1 cellular context compared by ENCODE assay signal in the genomic region with DNA sequence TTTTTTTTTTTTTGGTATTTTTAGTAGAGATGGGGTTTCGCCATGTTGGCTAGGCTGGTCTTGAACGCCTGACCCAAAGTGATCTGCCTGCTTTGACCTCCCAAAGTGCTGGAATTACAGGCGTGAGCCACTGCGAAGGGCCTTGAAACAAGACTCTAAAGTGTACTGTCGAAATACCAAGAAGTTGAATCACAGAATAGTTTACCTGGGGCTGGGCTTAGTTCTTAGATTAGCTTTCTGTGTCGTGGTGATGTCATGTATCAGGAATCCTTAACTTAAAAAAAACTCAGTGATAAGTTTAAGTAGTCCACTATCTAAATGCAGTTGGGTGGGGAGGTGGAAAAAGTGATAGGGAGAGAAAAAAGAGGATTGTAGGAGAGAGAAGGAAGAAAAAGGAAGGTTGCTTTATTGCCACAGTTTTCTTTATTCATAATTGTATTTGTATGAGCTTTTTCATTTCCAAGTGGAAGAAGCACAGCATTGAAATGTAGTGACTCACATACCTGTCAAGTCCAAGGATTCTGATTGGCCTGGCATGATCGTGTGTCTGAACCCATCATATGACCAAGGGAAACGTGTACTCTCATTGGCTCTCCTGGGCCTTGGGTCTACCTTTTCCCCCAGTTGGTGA.
TF ChIP-seq lines count a peak whose summit lies in the region.

No MANE protein-coding gene starts in this region.

TF ChIP-seq in HEK293, 187 proteins besides CTCF, POLR2A, EP300 and RAD21 (continued from another document and continues in another):
- TF ChIP-seq, protein P1, sequence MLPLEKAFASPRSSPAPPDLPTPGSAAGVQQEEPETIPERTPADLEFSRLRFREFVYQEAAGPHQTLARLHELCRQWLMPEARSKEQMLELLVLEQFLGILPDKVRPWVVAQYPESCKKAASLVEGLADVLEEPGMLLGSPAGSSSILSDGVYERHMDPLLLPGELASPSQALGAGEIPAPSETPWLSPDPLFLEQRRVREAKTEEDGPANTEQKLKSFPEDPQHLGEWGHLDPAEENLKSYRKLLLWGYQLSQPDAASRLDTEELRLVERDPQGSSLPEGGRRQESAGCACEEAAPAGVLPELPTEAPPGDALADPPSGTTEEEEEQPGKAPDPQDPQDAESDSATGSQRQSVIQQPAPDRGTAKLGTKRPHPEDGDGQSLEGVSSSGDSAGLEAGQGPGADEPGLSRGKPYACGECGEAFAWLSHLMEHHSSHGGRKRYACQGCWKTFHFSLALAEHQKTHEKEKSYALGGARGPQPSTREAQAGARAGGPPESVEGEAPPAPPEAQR (tag by site-specific recombination; IDR thresholded peaks at IDR 0.05), result no peak
- TF ChIP-seq ZBTB48 (tag by site-specific recombination; IDR thresholded peaks at IDR 0.05), result no peak
- TF ChIP-seq ZNF610 (tag by site-specific recombination; IDR thresholded peaks at IDR 0.05; ENCODE audit: borderline replicate concordance), result no peak
- no peak for TF ChIP-seq ZNF416 (tag by site-specific recombination; IDR thresholded peaks at IDR 0.05)
- no peak for TF ChIP-seq ZSCAN30 (tag by site-specific recombination; IDR thresholded peaks at IDR 0.05)
- TF ChIP-seq ZNF747 (tag by site-specific recombination; IDR thresholded peaks at IDR 0.05), result no peak
- TF ChIP-seq ZNF548 (tag by site-specific recombination; IDR thresholded peaks at IDR 0.05), result no peak
- TF ChIP-seq, protein P2, sequence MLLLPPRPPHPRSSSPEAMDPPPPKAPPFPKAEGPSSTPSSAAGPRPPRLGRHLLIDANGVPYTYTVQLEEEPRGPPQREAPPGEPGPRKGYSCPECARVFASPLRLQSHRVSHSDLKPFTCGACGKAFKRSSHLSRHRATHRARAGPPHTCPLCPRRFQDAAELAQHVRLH (tag by site-specific recombination; IDR thresholded peaks at IDR 0.05), result no peak
- no peak for TF ChIP-seq ZFP69B (tag by site-specific recombination; IDR thresholded peaks at IDR 0.05)
- TF ChIP-seq ZNF585B (tag by site-specific recombination; IDR thresholded peaks at IDR 0.05), result no peak
- TF ChIP-seq ZXDB (tag by site-specific recombination; IDR thresholded peaks at IDR 0.05), result peak; percentile 50; the same call in 1 of the 2 replicates
- no peak for TF ChIP-seq ZNF248 (tag by site-specific recombination; IDR thresholded peaks at IDR 0.05)
- TF ChIP-seq, protein P3, sequence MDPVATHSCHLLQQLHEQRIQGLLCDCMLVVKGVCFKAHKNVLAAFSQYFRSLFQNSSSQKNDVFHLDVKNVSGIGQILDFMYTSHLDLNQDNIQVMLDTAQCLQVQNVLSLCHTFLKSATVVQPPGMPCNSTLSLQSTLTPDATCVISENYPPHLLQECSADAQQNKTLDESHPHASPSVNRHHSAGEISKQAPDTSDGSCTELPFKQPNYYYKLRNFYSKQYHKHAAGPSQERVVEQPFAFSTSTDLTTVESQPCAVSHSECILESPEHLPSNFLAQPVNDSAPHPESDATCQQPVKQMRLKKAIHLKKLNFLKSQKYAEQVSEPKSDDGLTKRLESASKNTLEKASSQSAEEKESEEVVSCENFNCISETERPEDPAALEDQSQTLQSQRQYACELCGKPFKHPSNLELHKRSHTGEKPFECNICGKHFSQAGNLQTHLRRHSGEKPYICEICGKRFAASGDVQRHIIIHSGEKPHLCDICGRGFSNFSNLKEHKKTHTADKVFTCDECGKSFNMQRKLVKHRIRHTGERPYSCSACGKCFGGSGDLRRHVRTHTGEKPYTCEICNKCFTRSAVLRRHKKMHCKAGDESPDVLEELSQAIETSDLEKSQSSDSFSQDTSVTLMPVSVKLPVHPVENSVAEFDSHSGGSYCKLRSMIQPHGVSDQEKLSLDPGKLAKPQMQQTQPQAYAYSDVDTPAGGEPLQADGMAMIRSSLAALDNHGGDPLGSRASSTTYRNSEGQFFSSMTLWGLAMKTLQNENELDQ (tag by site-specific recombination; IDR thresholded peaks at IDR 0.05; ENCODE audit: low read depth), result no peak
- peak; percentile 44; the same call in 1 of the 2 replicates for TF ChIP-seq WT1 (tag by site-specific recombination; IDR thresholded peaks at IDR 0.05)
- TF ChIP-seq FEZF1 (tag by site-specific recombination; IDR thresholded peaks at IDR 0.05), result no peak
- no peak for TF ChIP-seq HOXA7 (CRISPR knock-in tag; IDR thresholded peaks at IDR 0.05; ENCODE audit: borderline replicate concordance)
- TF ChIP-seq ZNF146 (tag by site-specific recombination; IDR thresholded peaks at IDR 0.05), result no peak
- TF ChIP-seq ZNF423 (tag by site-specific recombination; IDR thresholded peaks at IDR 0.05), result no peak
- peak; percentile 16; the same call in 1 of the 2 replicates for TF ChIP-seq ZSCAN23 (tag by site-specific recombination; IDR thresholded peaks at IDR 0.05)
- TF ChIP-seq, protein P4, sequence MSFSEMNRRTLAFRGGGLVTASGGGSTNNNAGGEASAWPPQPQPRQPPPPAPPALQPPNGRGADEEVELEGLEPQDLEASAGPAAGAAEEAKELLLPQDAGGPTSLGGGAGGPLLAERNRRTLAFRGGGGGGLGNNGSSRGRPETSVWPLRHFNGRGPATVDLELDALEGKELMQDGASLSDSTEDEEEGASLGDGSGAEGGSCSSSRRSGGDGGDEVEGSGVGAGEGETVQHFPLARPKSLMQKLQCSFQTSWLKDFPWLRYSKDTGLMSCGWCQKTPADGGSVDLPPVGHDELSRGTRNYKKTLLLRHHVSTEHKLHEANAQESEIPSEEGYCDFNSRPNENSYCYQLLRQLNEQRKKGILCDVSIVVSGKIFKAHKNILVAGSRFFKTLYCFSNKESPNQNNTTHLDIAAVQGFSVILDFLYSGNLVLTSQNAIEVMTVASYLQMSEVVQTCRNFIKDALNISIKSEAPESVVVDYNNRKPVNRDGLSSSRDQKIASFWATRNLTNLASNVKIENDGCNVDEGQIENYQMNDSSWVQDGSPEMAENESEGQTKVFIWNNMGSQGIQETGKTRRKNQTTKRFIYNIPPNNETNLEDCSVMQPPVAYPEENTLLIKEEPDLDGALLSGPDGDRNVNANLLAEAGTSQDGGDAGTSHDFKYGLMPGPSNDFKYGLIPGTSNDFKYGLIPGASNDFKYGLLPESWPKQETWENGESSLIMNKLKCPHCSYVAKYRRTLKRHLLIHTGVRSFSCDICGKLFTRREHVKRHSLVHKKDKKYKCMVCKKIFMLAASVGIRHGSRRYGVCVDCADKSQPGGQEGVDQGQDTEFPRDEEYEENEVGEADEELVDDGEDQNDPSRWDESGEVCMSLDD (tag by site-specific recombination; IDR thresholded peaks at IDR 0.05), result no peak
- no peak for TF ChIP-seq ZNF660 (tag by site-specific recombination; IDR thresholded peaks at IDR 0.05)
- no peak for TF ChIP-seq RBAK (tag by site-specific recombination; IDR thresholded peaks at IDR 0.05)
- no peak for TF ChIP-seq ZNF791 (tag by site-specific recombination; IDR thresholded peaks at IDR 0.05)
- TF ChIP-seq, protein P5, sequence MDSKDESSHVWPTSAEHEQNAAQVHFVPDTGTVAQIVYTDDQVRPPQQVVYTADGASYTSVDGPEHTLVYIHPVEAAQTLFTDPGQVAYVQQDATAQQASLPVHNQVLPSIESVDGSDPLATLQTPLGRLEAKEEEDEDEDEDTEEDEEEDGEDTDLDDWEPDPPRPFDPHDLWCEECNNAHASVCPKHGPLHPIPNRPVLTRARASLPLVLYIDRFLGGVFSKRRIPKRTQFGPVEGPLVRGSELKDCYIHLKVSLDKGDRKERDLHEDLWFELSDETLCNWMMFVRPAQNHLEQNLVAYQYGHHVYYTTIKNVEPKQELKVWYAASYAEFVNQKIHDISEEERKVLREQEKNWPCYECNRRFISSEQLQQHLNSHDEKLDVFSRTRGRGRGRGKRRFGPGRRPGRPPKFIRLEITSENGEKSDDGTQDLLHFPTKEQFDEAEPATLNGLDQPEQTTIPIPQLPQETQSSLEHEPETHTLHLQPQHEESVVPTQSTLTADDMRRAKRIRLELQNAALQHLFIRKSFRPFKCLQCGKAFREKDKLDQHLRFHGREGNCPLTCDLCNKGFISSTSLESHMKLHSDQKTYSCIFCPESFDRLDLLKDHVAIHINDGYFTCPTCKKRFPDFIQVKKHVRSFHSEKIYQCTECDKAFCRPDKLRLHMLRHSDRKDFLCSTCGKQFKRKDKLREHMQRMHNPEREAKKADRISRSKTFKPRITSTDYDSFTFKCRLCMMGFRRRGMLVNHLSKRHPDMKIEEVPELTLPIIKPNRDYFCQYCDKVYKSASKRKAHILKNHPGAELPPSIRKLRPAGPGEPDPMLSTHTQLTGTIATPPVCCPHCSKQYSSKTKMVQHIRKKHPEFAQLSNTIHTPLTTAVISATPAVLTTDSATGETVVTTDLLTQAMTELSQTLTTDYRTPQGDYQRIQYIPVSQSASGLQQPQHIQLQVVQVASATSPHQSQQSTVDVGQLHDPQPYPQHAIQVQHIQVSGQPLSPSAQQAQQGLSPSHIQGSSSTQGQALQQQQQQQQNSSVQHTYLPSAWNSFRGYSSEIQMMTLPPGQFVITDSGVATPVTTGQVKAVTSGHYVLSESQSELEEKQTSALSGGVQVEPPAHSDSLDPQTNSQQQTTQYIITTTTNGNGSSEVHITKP (tag by site-specific recombination; IDR thresholded peaks at IDR 0.05), result peak; percentile 64
- TF ChIP-seq ZNF221 (tag by site-specific recombination; IDR thresholded peaks at IDR 0.05; ENCODE audit: borderline replicate concordance), result no peak
- no peak for TF ChIP-seq KLF7 (tag by site-specific recombination; IDR thresholded peaks at IDR 0.05; ENCODE audit: borderline replicate concordance)
- TF ChIP-seq, protein P6, sequence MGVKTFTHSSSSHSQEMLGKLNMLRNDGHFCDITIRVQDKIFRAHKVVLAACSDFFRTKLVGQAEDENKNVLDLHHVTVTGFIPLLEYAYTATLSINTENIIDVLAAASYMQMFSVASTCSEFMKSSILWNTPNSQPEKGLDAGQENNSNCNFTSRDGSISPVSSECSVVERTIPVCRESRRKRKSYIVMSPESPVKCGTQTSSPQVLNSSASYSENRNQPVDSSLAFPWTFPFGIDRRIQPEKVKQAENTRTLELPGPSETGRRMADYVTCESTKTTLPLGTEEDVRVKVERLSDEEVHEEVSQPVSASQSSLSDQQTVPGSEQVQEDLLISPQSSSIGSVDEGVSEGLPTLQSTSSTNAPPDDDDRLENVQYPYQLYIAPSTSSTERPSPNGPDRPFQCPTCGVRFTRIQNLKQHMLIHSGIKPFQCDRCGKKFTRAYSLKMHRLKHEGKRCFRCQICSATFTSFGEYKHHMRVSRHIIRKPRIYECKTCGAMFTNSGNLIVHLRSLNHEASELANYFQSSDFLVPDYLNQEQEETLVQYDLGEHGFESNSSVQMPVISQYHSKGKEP (tag by site-specific recombination; IDR thresholded peaks at IDR 0.05), result no peak
- TF ChIP-seq, protein P7, sequence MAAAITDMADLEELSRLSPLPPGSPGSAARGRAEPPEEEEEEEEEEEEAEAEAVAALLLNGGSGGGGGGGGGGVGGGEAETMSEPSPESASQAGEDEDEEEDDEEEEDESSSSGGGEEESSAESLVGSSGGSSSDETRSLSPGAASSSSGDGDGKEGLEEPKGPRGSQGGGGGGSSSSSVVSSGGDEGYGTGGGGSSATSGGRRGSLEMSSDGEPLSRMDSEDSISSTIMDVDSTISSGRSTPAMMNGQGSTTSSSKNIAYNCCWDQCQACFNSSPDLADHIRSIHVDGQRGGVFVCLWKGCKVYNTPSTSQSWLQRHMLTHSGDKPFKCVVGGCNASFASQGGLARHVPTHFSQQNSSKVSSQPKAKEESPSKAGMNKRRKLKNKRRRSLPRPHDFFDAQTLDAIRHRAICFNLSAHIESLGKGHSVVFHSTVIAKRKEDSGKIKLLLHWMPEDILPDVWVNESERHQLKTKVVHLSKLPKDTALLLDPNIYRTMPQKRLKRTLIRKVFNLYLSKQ (tag by site-specific recombination; IDR thresholded peaks at IDR 0.05; ENCODE audit: borderline replicate concordance), result no peak
- TF ChIP-seq, protein P8, sequence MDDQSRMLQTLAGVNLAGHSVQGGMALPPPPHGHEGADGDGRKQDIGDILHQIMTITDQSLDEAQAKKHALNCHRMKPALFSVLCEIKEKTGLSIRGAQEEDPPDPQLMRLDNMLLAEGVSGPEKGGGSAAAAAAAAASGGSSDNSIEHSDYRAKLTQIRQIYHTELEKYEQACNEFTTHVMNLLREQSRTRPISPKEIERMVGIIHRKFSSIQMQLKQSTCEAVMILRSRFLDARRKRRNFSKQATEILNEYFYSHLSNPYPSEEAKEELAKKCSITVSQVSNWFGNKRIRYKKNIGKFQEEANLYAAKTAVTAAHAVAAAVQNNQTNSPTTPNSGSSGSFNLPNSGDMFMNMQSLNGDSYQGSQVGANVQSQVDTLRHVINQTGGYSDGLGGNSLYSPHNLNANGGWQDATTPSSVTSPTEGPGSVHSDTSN (CRISPR knock-in tag; IDR thresholded peaks at IDR 0.05), result no peak
- no peak for TF ChIP-seq TCF7L2 (IDR thresholded peaks at IDR 0.05; ENCODE audit: borderline replicate concordance, low read depth, low read length)
- TF ChIP-seq SCRT2 (tag by site-specific recombination; IDR thresholded peaks at IDR 0.05), result no peak
- no peak for TF ChIP-seq BCL11A (tag by site-specific recombination; IDR thresholded peaks at IDR 0.05; ENCODE audit: low read depth)
- TF ChIP-seq, protein P9, sequence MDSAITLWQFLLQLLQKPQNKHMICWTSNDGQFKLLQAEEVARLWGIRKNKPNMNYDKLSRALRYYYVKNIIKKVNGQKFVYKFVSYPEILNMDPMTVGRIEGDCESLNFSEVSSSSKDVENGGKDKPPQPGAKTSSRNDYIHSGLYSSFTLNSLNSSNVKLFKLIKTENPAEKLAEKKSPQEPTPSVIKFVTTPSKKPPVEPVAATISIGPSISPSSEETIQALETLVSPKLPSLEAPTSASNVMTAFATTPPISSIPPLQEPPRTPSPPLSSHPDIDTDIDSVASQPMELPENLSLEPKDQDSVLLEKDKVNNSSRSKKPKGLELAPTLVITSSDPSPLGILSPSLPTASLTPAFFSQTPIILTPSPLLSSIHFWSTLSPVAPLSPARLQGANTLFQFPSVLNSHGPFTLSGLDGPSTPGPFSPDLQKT (IDR thresholded peaks at IDR 0.05; ENCODE audit: borderline replicate concordance, low read depth, low read length), result no peak
- no peak for TF ChIP-seq ZNF514 (tag by site-specific recombination; IDR thresholded peaks at IDR 0.05)
- TF ChIP-seq, protein P10, sequence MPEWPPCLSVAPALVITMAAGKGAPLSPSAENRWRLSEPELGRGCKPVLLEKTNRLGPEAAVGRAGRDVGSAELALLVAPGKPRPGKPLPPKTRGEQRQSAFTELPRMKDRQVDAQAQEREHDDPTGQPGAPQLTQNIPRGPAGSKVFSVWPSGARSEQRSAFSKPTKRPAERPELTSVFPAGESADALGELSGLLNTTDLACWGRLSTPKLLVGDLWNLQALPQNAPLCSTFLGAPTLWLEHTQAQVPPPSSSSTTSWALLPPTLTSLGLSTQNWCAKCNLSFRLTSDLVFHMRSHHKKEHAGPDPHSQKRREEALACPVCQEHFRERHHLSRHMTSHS (tag by site-specific recombination; IDR thresholded peaks at IDR 0.05), result no peak
- peak; percentile 48 for TF ChIP-seq ZNF623 (tag by site-specific recombination; IDR thresholded peaks at IDR 0.05)
- no peak for TF ChIP-seq ZNF324 (tag by site-specific recombination; IDR thresholded peaks at IDR 0.05)
- no peak for TF ChIP-seq ZNF354C (tag by site-specific recombination; IDR thresholded peaks at IDR 0.05; ENCODE audit: borderline replicate concordance, low read depth)
- TF ChIP-seq ZNF560 (tag by site-specific recombination; IDR thresholded peaks at IDR 0.05; ENCODE audit: borderline replicate concordance), result no peak
- TF ChIP-seq ZNF223 (tag by site-specific recombination; IDR thresholded peaks at IDR 0.05), result no peak
- TF ChIP-seq ZFHX2 (tag by site-specific recombination; conservative IDR thresholded peaks at IDR 0.05), result no peak
- no peak for TF ChIP-seq ZNF350 (tag by site-specific recombination; IDR thresholded peaks at IDR 0.05)
- no peak for TF ChIP-seq ZNF341 (tag by site-specific recombination; IDR thresholded peaks at IDR 0.05; ENCODE audit: low read depth)
- no peak for TF ChIP-seq ZNF132 (tag by site-specific recombination; IDR thresholded peaks at IDR 0.05; ENCODE audit: borderline replicate concordance)
- no peak for TF ChIP-seq ZNF155 (tag by site-specific recombination; IDR thresholded peaks at IDR 0.05)
- no peak for TF ChIP-seq ZNF658 (tag by site-specific recombination; IDR thresholded peaks at IDR 0.05)
- TF ChIP-seq ZNF558 (tag by site-specific recombination; IDR thresholded peaks at IDR 0.05), result 0 out of 2 replicates have a peak, but pooled peaks have one; percentile 43
